In genomic region chr5:5658226-5658625, GRCh38 we compare ENCODE assay signal across 10 cellular contexts.
DNase-seq lines count a peak whose midpoint lies in the region; ATAC-seq and TF ChIP-seq lines count a peak whose summit lies in the region.
"Had no signal": no experiment of that assay in that cellular context is flagged by ENCODE, and none has a peak within 500 bp of the region (broad histone marks: within the 10 kb centered on the region; RNA-seq: fewer than 3 reads in every experiment).

No MANE protein-coding gene starts in this region.

- no peak for TF ChIP-seq CTCF in fibroblast of villous mesenchyme (IDR thresholded peaks at IDR 0.05; ENCODE audit: insufficient read depth, low read depth, low read length)

- H3K4me1 ChIP-seq in rectal smooth muscle tissue (ENCODE audit: control insufficient read depth, insufficient read depth, low read length): peaks cover 3% of the 10 kb centered on the region

- H3K27me3 ChIP-seq in rectal smooth muscle tissue (ENCODE audit: control insufficient read depth, insufficient read depth, low read length): no peaks in the 10 kb centered on the region

- H3K27ac ChIP-seq in rectal smooth muscle tissue (ENCODE audit: low read depth, low read length): no peak overlapping the region

- DNase-seq in NCI-H460 (ENCODE audit: extremely low read depth, low read depth) (peak; percentile 44), fibroblast of villous mesenchyme (ENCODE audit: low read depth) (peak; percentile 31), NCI-H524 (lab: John Stamatoyannopoulos, UW) (no peak), NCI-H146 (lab: John Stamatoyannopoulos, UW) (no peak), mesenteric fat pad (ENCODE audit: low spot score) (no peak)
- DNase-seq in activated naive CD4-positive, alpha-beta T cell treated with anti-CD3 and anti-CD28 coated beads, Interleukin-2, amount 50 U/mL, for 16 hours: no peak
- DNase-seq: Calu3, NCI-H510A treated with DMSO at 0.1 percent for 48 hours had no signal

- H3K9ac ChIP-seq in rectal smooth muscle tissue (ENCODE audit: low read length): no peak overlapping the region

- ATAC-seq in GM18867 (IDR thresholded peaks at IDR 0.05; ENCODE audit: unreplicated experiment): peak; percentile 89

- H3K4me3 ChIP-seq in fibroblast of villous mesenchyme (ENCODE audit: low read depth, low read length): no peak overlapping the region
- H3K4me3 ChIP-seq in rectal smooth muscle tissue (ENCODE audit: low read length): peak overlapping the region; percentile 18

- H3K36me3 ChIP-seq in rectal smooth muscle tissue (ENCODE audit: control insufficient read depth, insufficient read depth, low read length): no peaks in the 10 kb centered on the region

Comparison
In these comparisons a context has a peak if more than half of its experiments do, and no peak if none do; other contexts are left out.
1. DNase-seq: peak in NCI-H460 (single experiment) and fibroblast of villous mesenchyme (single experiment); none in NCI-H524 (0 of 2), activated naive CD4-positive, alpha-beta T cell treated with anti-CD3 and anti-CD28 coated beads, Interleukin-2, amount 50 U/mL, for 16 hours (single experiment), NCI-H146 (single experiment) and mesenteric fat pad (single experiment).